Comparison of ENCODE assay signal across 9 cellular contexts in genomic region chr17:1730345-1731193, GRCh38. TPM values are rescaled to one million over a fixed set of nuclear protein-coding genes. Genes with fewer than 3 reads are reported as not detected.
DNase-seq lines count a peak whose midpoint lies in the region; ATAC-seq, FAIRE-seq and TF ChIP-seq lines count a peak whose summit lies in the region.
"Had no signal": no experiment of that assay in that cellular context is flagged by ENCODE, and none has a peak within 500 bp of the region (broad histone marks: within the 10 kb centered on the region; RNA-seq: fewer than 3 reads in every experiment).

No MANE protein-coding gene starts in this region.

- intact Hi-C loops in CD4-positive, alpha-beta T cell (cut with DNase I, micrococcal nuclease), result no loop called here

- H3K36me3 ChIP-seq in liver (ENCODE audit: control insufficient read depth in 4 of 4, insufficient read depth in 3 of 4, low read depth in 1 of 4, low read length in 3 of 4), result peaks cover 5 to 12% (median 8%) of the 10 kb centered on the region in 4 donors
- peaks cover 63% of the 10 kb centered on the region for H3K36me3 ChIP-seq in thymus (ENCODE audit: control insufficient read depth, insufficient read depth)

- peak overlapping the region; percentile 14 to 63 for H3K27ac ChIP-seq in liver (ENCODE audit: low read depth in 1 of 2, low read length in 2 of 2)
- peak overlapping the region; percentile 76 for H3K27ac ChIP-seq in thymus (ENCODE audit: low read depth)
- no peak overlapping the region for H3K27ac ChIP-seq in CD4-positive, alpha-beta T cell (ENCODE audit: low read depth, low read length)

- no peak overlapping the region for H3K4me3 Mint-ChIP-seq in CD4-positive, alpha-beta T cell

- H3K4me3 ChIP-seq in cardiac fibroblast (replicated peaks in 1 of 2; ENCODE audit: low read depth in 2 of 2, low read length in 2 of 2) (peak overlapping the region in 1 of 2 donors; percentile 24), liver (ENCODE audit: low read depth in 1 of 3, low read length in 3 of 3) (no peak overlapping the region), thymus (ENCODE audit: low read length) (no peak overlapping the region)

- H3K4me1 ChIP-seq in liver (ENCODE audit: control insufficient read depth in 4 of 4, insufficient read depth in 4 of 4, low read length in 3 of 4) (peaks cover 7 to 39% (median 27%) of the 10 kb centered on the region in 4 donors), thymus (ENCODE audit: control insufficient read depth, insufficient read depth, low read length) (peaks cover 2% of the 10 kb centered on the region)

- H3K9ac ChIP-seq in liver (ENCODE audit: low read depth in 1 of 2, low read length in 2 of 2), result peak overlapping the region in 1 of 2 donors; percentile 16

- H3K9me3 ChIP-seq in liver (ENCODE audit: control insufficient read depth in 4 of 4, low read length in 3 of 4) (no peaks in the 10 kb centered on the region), thymus (ENCODE audit: control insufficient read depth) (no peaks in the 10 kb centered on the region)
- H3K9me3 ChIP-seq in CD4-positive, alpha-beta T cell (ENCODE audit: control insufficient read depth, low read length), result no peaks in the 10 kb centered on the region

- no peak for ATAC-seq in CD4-positive, alpha-beta T cell (ENCODE audit: poor library complexity)

- POLR2A ChIA-PET in CD4-positive, alpha-beta T cell (lab: Charles Lee), result interaction anchor here (0.8 kb wide), 1 partner anchor 34 kb away, joined by 4 read pairs; no protein-coding TSS in a partner anchor

- H3K27me3 ChIP-seq in liver (ENCODE audit: control insufficient read depth in 4 of 4, insufficient read depth in 4 of 4, low read length in 3 of 4), result no peaks in the 10 kb centered on the region
- no peaks in the 10 kb centered on the region for H3K27me3 ChIP-seq in thymus (ENCODE audit: control insufficient read depth, insufficient read depth)
- H3K27me3 ChIP-seq in CD4-positive, alpha-beta T cell (ENCODE audit: control insufficient read depth, insufficient read depth, low read length), result no peaks in the 10 kb centered on the region

- H3K27ac Mint-ChIP-seq in CD4-positive, alpha-beta T cell, result no peak overlapping the region

- H3K4me1 Mint-ChIP-seq in CD4-positive, alpha-beta T cell (ENCODE audit: low read depth), result peaks cover 16% of the 10 kb centered on the region

- H3K27me3 Mint-ChIP-seq in CD4-positive, alpha-beta T cell, result no peaks in the 10 kb centered on the region

- TF ChIP-seq RAD21 in liver (IDR thresholded peaks at IDR 0.05), result no peak

- H3K9me3 Mint-ChIP-seq in CD4-positive, alpha-beta T cell, result no peaks in the 10 kb centered on the region

- DNase-seq in LHCN-M2 (ENCODE audit: low read depth) (peak; percentile 94), cardiac fibroblast (ENCODE audit: low read depth in 2 of 2) (peak; percentile 92 to 95), D721Med (ENCODE audit: insufficient read length, low spot score) (no peak)
- DNase-seq in CD4-positive, alpha-beta T cell, result no peak
- DNase-seq in activated CD4-positive, alpha-beta T cell treated with anti-CD3 and anti-CD28 coated beads for 4 hours, result no peak
- DNase-seq in activated CD4-positive, CD25-positive, alpha-beta regulatory T cell treated with anti-CD3 and anti-CD28 coated beads, Interleukin-2, amount 50 U/mL, for 72 hours, result no peak
- DNase-seq: activated effector memory CD4-positive, alpha-beta T cell treated with Interleukin-2 at 50 U/mL for 16 hours had no signal

- peaks cover 40% of the 10 kb centered on the region for H3K36me3 Mint-ChIP-seq in CD4-positive, alpha-beta T cell (ENCODE audit: low read depth)

- 89% methylated on average over 40 of the region's 40 CpGs for WGBS in liver
- WGBS in thymus, result 92% methylated on average over 40 of the region's 40 CpGs

- CTCF ChIA-PET in CD4-positive, alpha-beta T cell (lab: Charles Lee), result no interaction called here

- TF ChIP-seq CTCF in cardiac fibroblast (IDR thresholded peaks at IDR 0.05; ENCODE audit: low read depth, low read length) (no peak), liver (IDR thresholded peaks at IDR 0.05; ENCODE audit: low read depth, low read length, missing input control) (no peak), D721Med (IDR thresholded peaks at IDR 0.05; ENCODE audit: insufficient read depth, missing control alignments) (no peak)
- no peak for TF ChIP-seq CTCF in CD4-positive, alpha-beta T cell (IDR thresholded peaks at IDR 0.05)

- FAIRE-seq in D721Med (lab: Jason Lieb, UNC), result no peak

TF ChIP-seq in liver, 16 proteins besides CTCF, POLR2A, EP300 and RAD21:
- TF ChIP-seq YY1 (IDR thresholded peaks at IDR 0.05), result no peak
- no peak for TF ChIP-seq NR2F2 (IDR thresholded peaks at IDR 0.05)
- no peak for TF ChIP-seq FOXA2 (IDR thresholded peaks at IDR 0.05)
- TF ChIP-seq TAF1 (conservative IDR thresholded peaks at IDR 0.05), result no peak
- no peak for TF ChIP-seq MAX (IDR thresholded peaks at IDR 0.05)
- TF ChIP-seq EGR1 (IDR thresholded peaks at IDR 0.05; ENCODE audit: low read depth in 2 of 2), result no peak
TF ChIP-seq in liver: peak in this region for 0.

RNA-seq across cellular contexts. Expression of gene WDR81, which starts 6.1 kb away (rescaled TPM):
- total RNA-seq in LHCN-M2 (2014; rRNA removed) (48.6 and 56.7 TPM in 2 replicates), liver (10 to 100 TPM; 39.2 to 41.8 TPM)
- 20.6 TPM for polyA plus RNA-seq in LHCN-M2 (2012)
- polyA plus RNA-seq in liver (10 to 100 TPM; 12.3 to 26.8 TPM), thymus (27.0 TPM)
- total RNA-seq in CD4-positive, alpha-beta T cell, result 10 to 100 TPM; 24.8 to 25.0 TPM

RNA-seq across cellular contexts. Expression of gene SERPINF2, which starts 12.1 kb away (rescaled TPM):
- total RNA-seq in LHCN-M2 (2014; rRNA removed) (0.13 and 0.40 TPM in 2 replicates), liver (100 to 1,000 TPM; 582 to 768 TPM)
- polyA plus RNA-seq in LHCN-M2 (2012), result 0.22 TPM
- polyA plus RNA-seq in liver (1,000 to 10,000 TPM in 1 of 2 donors, 100 to 1,000 TPM in 1; 477 to 1,248 TPM), thymus (31.0 TPM)
- under 1 TPM; 0.49 to 0.59 TPM for total RNA-seq in CD4-positive, alpha-beta T cell

RNA-seq across cellular contexts. Expression of gene TLCD2, which starts 20.4 kb away (rescaled TPM):
- total RNA-seq in LHCN-M2 (2014; rRNA removed) (0.77 and 1.1 TPM in 2 replicates), liver (1 to 10 TPM; 1.2 to 7.3 TPM)
- 2.4 TPM for polyA plus RNA-seq in LHCN-M2 (2012)
- polyA plus RNA-seq in liver (1 to 10 TPM; 2.6 to 4.3 TPM), thymus (1.5 TPM)
- under 1 TPM; 0.19 to 0.34 TPM for total RNA-seq in CD4-positive, alpha-beta T cell

RNA-seq across cellular contexts. Expression of gene SERPINF1, which starts 31.3 kb away (rescaled TPM):
- 424 and 815 TPM in 2 replicates for total RNA-seq in LHCN-M2 (2014; rRNA removed)
- 67.8 TPM for polyA plus RNA-seq in LHCN-M2 (2012)
- 1,000 to 10,000 TPM in 1 of 2 donors, 100 to 1,000 TPM in 1; 319 to 1,105 TPM for total RNA-seq in liver
- 100 to 1,000 TPM; 742 to 798 TPM for polyA plus RNA-seq in liver
- 445 TPM for polyA plus RNA-seq in thymus
- total RNA-seq in CD4-positive, alpha-beta T cell, result 1 to 10 TPM; 3.0 to 4.8 TPM

RNA-seq across cellular contexts. Expression of gene PRPF8, which starts 45.9 kb away (rescaled TPM):
- total RNA-seq in LHCN-M2 (2014; rRNA removed) (82.9 and 108 TPM in 2 replicates), liver (100 to 1,000 TPM; 103 to 110 TPM)
- 163 TPM for polyA plus RNA-seq in LHCN-M2 (2012)
- polyA plus RNA-seq in liver (10 to 100 TPM; 50.2 to 61.1 TPM), thymus (86.2 TPM)
- 100 to 1,000 TPM; 550 to 572 TPM for total RNA-seq in CD4-positive, alpha-beta T cell

Comparison
In these comparisons a context has a peak if more than half of its experiments do, and no peak if none do; other contexts are left out.
1. DNase-seq: peak in LHCN-M2 (single experiment) and cardiac fibroblast (2 of 2); none in D721Med (single experiment), CD4-positive, alpha-beta T cell (0 of 10), activated CD4-positive, alpha-beta T cell treated with anti-CD3 and anti-CD28 coated beads for 4 hours (0 of 2) and activated CD4-positive, CD25-positive, alpha-beta regulatory T cell treated with anti-CD3 and anti-CD28 coated beads, Interleukin-2, amount 50 U/mL, for 72 hours (single experiment).
2. RNA of gene SERPINF2, which starts 12.1 kb away (total RNA-seq): 582 to 768 TPM in liver; 0.49 to 0.59 TPM in CD4-positive, alpha-beta T cell and 0.13 to 0.40 TPM in LHCN-M2; every median in the first group is over 100 times any median in the second.